ENCODE assay signal across 25 cellular contexts in the genomic region with DNA sequence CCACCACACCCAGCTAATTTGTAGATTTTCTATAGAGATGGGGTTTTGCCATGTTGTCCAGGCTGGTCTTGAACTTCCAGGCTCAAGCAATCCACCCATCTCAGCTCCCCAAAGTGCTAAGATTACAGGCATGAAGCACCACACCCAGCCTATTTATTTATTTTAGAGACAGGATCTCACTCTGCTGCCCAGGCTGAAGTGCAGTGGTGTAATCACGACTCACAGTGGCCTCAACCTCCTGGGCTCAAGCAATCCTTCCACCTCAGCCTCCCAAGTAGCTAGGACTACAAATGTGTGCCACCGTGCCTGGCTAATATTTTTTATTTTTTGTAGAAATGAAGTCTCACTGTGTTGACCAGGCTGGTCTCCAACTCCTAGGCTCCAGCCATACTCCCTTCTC. TPM values are rescaled to one million over a fixed set of nuclear protein-coding genes. Genes with fewer than 3 reads are reported as not detected.
DNase-seq lines count a peak whose midpoint lies in the region; ATAC-seq, FAIRE-seq and TF ChIP-seq lines count a peak whose summit lies in the region.
"Had no signal": no experiment of that assay in that cellular context is flagged by ENCODE, and none has a peak within 500 bp of the region (broad histone marks: within the 10 kb centered on the region; RNA-seq: fewer than 3 reads in every experiment).

No MANE protein-coding gene starts in this region.

- no peak overlapping the region for H4K91ac ChIP-seq in H9 (ENCODE audit: insufficient read length, low read depth, low read length)

- no peak overlapping the region for H4K8ac ChIP-seq in H9 (replicated peaks; ENCODE audit: insufficient read length, low read depth, low read length)

- H3K9ac ChIP-seq in H9 (ENCODE audit: extremely low read depth, insufficient read length, low read length): no peak overlapping the region
- H3K9ac ChIP-seq: BLaER1 had no signal

- no peak for TF ChIP-seq CTCF in H9 (conservative IDR thresholded peaks at IDR 0.05)
- no peak for TF ChIP-seq CTCF in HEK293 (tag by site-specific recombination; IDR thresholded peaks at IDR 0.05)
- no peak for TF ChIP-seq CTCF in progenitor cell of endocrine pancreas (IDR thresholded peaks at IDR 0.05; ENCODE audit: unreplicated experiment)

- H3K4me1 ChIP-seq in H9 (ENCODE audit: insufficient read depth, low read length) (peaks cover 7% of the 10 kb centered on the region), HEK293 (ENCODE audit: control insufficient read depth, insufficient read depth, low read length) (peaks cover 11% of the 10 kb centered on the region)

- no peak overlapping the region for H3K4me3 ChIP-seq in HEK293 (ENCODE audit: low read depth, low read length)
- H3K4me3 ChIP-seq: BLaER1, GM12878 had no signal

- no peaks in the 10 kb centered on the region; a peak in 1 of 5 replicates for H3K9me3 Mint-ChIP-seq in H9
- no peaks in the 10 kb centered on the region for H3K9me3 Mint-ChIP-seq in progenitor cell of endocrine pancreas (ENCODE audit: low read depth)
- H3K9me3 Mint-ChIP-seq: CD4-positive, CD25-positive, alpha-beta regulatory T cell; CD8-positive, alpha-beta memory T cell had no signal

- no peak overlapping the region for H2AFZ ChIP-seq in H9 (ENCODE audit: low read length)

- H2BK15ac ChIP-seq in H9 (ENCODE audit: low read depth, low read length): no peak overlapping the region

- WGBS in H9 (ENCODE audit: extremely low coverage, insufficient read length, low lambda C conversion rate): no CpG with 5 or more reads among the region's 2 CpGs

- H3K4me1 Mint-ChIP-seq in H9 (peaks cover 42 to 53% of the 10 kb centered on the region in 2 experiments), progenitor cell of endocrine pancreas (ENCODE audit: low read depth) (peaks cover 16% of the 10 kb centered on the region)
- H3K4me1 Mint-ChIP-seq: CD4-positive, alpha-beta memory T cell; CD4-positive, CD25-positive, alpha-beta regulatory T cell; CD8-positive, alpha-beta memory T cell had no signal

- no peaks in the 10 kb centered on the region for H3K27me3 ChIP-seq in H9 (ENCODE audit: insufficient read depth, low read length)
- H3K27me3 ChIP-seq: BE2C, BLaER1 had no signal

- DNase-seq in H9 (no peak), progenitor cell of endocrine pancreas (ENCODE audit: low spot score, unreplicated experiment) (no peak), GM12891 (ENCODE audit: insufficient read length, low spot score) (no peak)
- no peak for DNase-seq in stimulated activated naive CD8-positive, alpha-beta T cell treated with anti-CD3 and anti-CD28 coated beads, Interleukin-15, Interleukin-2, amounts not matched to agents 100 U/mL and 50 U/mL, for 24 hours
- DNase-seq: 8988T; ACHN; BE2C; C1 segment of cervical spinal cord; CD4-positive, alpha-beta memory T cell; CD4-positive, CD25-positive, alpha-beta regulatory T cell; CD8-positive, alpha-beta memory T cell; COR-L47; DMS 273 treated with DMSO at 0.1 percent for 48 hours; DMS153; DMS53; DMS79; DND-41; EL; GDM1 had no signal

- H3K79me1 ChIP-seq in H9 (ENCODE audit: insufficient read depth, low read depth, low read length, poor library complexity, severe bottlenecking): no peaks in the 10 kb centered on the region

- H3K9me3 ChIP-seq in H9 (ENCODE audit: control insufficient read depth, low read depth, low read length) (no peaks in the 10 kb centered on the region), HEK293 (ENCODE audit: control insufficient read depth, insufficient read depth, low read depth, low read length) (no peaks in the 10 kb centered on the region)
- H3K9me3 ChIP-seq: BE2C, BLaER1 had no signal

- H3K27me3 Mint-ChIP-seq in H9 (ENCODE audit: low read depth) (no peaks in the 10 kb centered on the region; the same call in 1 of the 2 replicates), progenitor cell of endocrine pancreas (no peaks in the 10 kb centered on the region)

- H3T11ph ChIP-seq in H9 (ENCODE audit: low read length): no peak overlapping the region

- H4K20me1 ChIP-seq in H9 (ENCODE audit: control insufficient read depth, insufficient read depth, insufficient read length): peaks cover 3% of the 10 kb centered on the region
- H4K20me1 ChIP-seq: BLaER1 had no signal

- H3K4me3 Mint-ChIP-seq in H9: no peak overlapping the region
- no peak overlapping the region for H3K4me3 Mint-ChIP-seq in progenitor cell of endocrine pancreas (ENCODE audit: low read depth)
- H3K4me3 Mint-ChIP-seq: CD14-positive monocyte; CD4-positive, alpha-beta memory T cell; CD8-positive, alpha-beta memory T cell had no signal

- POLR2A ChIA-PET in HEK293 (lab: Yijun Ruan, JAX): interaction anchor here (1.9 kb wide), 1 partner anchor 13 kb away, joined by 9 read pairs; no protein-coding TSS in a partner anchor

- no peak overlapping the region for H2BK20ac ChIP-seq in H9 (ENCODE audit: low read depth, low read length, poor library complexity, severe bottlenecking)

- FAIRE-seq in GM12891 (lab: Jason Lieb, UNC): no peak
- FAIRE-seq: A204.1, GM12878, GM19239 had no signal

- no peaks in the 10 kb centered on the region for H3K36me3 ChIP-seq in HEK293 (ENCODE audit: control insufficient read depth in 2 of 2, insufficient read depth in 1 of 2, low read length in 2 of 2)
- H3K36me3 ChIP-seq: BE2C, BLaER1 had no signal

- H2AK5ac ChIP-seq in H9 (ENCODE audit: insufficient read length, low read length): no peak overlapping the region

- H4K5ac ChIP-seq in H9 (ENCODE audit: insufficient read length, low read depth, low read length): no peak overlapping the region

- H3K4me2 ChIP-seq in H9 (ENCODE audit: insufficient read depth, insufficient read length, low read length): no peak overlapping the region
- H3K4me2 ChIP-seq: BLaER1 had no signal

- no peaks in the 10 kb centered on the region for H3K79me2 ChIP-seq in H9 (ENCODE audit: insufficient read depth, low read length)

- peaks cover 0 to 6% (median 0%) of the 10 kb centered on the region in 3 experiments; a peak in 2 of 7 replicates for H3K36me3 Mint-ChIP-seq in H9 (ENCODE audit: insufficient read depth in 1 of 3, low read depth in 3 of 3)
- H3K36me3 Mint-ChIP-seq in progenitor cell of endocrine pancreas (ENCODE audit: insufficient read depth): no peaks in the 10 kb centered on the region
- H3K36me3 Mint-ChIP-seq: CD4-positive, alpha-beta memory T cell; CD8-positive, alpha-beta memory T cell had no signal

- TF ChIP-seq POLR2A in GM12891 (IDR thresholded peaks at IDR 0.05; ENCODE audit: low read depth, low read length): no peak

- no peak for ATAC-seq in stimulated activated naive CD8-positive, alpha-beta T cell treated with anti-CD3 and anti-CD28 coated beads, Interleukin-15, Interleukin-2, amounts not matched to agents 100 U/mL and 50 U/mL, for 24 hours
- ATAC-seq: GM12878 had no signal

- H3K27ac ChIP-seq in H9 (ENCODE audit: insufficient read length, low read depth, low read length) (no peak overlapping the region), HEK293 (ENCODE audit: extremely low read depth, low read depth, low read length) (no peak overlapping the region)
- H3K27ac ChIP-seq: BLaER1 had no signal

- H3K14ac ChIP-seq in H9 (ENCODE audit: insufficient read depth, low read length): no peak overlapping the region

- H3K27ac Mint-ChIP-seq in H9 (peak overlapping the region in 2 of 3 experiments; percentile 65 to 74; a peak in 3 of 7 replicates), progenitor cell of endocrine pancreas (peak overlapping the region; percentile 38)
- H3K27ac Mint-ChIP-seq: CD4-positive, alpha-beta memory T cell; CD4-positive, CD25-positive, alpha-beta regulatory T cell had no signal

- no peaks in the 10 kb centered on the region for H3K23me2 ChIP-seq in H9 (ENCODE audit: insufficient read length, low read depth, low read length, poor library complexity, severe bottlenecking)

- no peak overlapping the region for H3K18ac ChIP-seq in H9 (ENCODE audit: insufficient read length, low read depth, low read length)

- H2BK5ac ChIP-seq in H9 (ENCODE audit: insufficient read length, low read length): no peak overlapping the region

- H3K56ac ChIP-seq in H9 (ENCODE audit: insufficient read length, low read depth, low read length): no peak overlapping the region

- no peak overlapping the region for H3K4ac ChIP-seq in H9 (ENCODE audit: low read depth, low read length)

- no peak overlapping the region for H2BK120ac ChIP-seq in H9 (ENCODE audit: low read depth, low read length, poor library complexity, severe bottlenecking)

- no peak overlapping the region for H2BK12ac ChIP-seq in H9 (ENCODE audit: insufficient read length, low read depth, low read length)

- CTCF ChIA-PET in HEK293 (lab: Yijun Ruan, JAX): interaction anchor here (0.7 to 1.2 kb wide), 3 partner anchors 59 to 131 kb away, joined by 3 to 8 read pairs (median 5); no protein-coding TSS in a partner anchor

- H3K23ac ChIP-seq in H9 (ENCODE audit: insufficient read length, low read depth, low read length): no peak overlapping the region

TF ChIP-seq in HEK293, 187 proteins besides CTCF, POLR2A, EP300 and RAD21 (continues in another document):
- TF ChIP-seq ZNF121 (tag by site-specific recombination; IDR thresholded peaks at IDR 0.05) (peak; percentile 85), ZNF112 (tag by site-specific recombination; IDR thresholded peaks at IDR 0.05) (no peak), ZFHX2 (tag by site-specific recombination; conservative IDR thresholded peaks at IDR 0.05) (no peak)

TF ChIP-seq in GM12891, 5 proteins besides CTCF, POLR2A, EP300 and RAD21:
- TF ChIP-seq TAF1 (IDR thresholded peaks at IDR 0.05; ENCODE audit: low read depth, low read length): no peak
- TF ChIP-seq POU2F2 (IDR thresholded peaks at IDR 0.05; ENCODE audit: low read depth, low read length): no peak
- no peak for TF ChIP-seq PAX5 (IDR thresholded peaks at IDR 0.05; ENCODE audit: insufficient read depth, low read length, severe bottlenecking)
- TF ChIP-seq POLR2AphosphoS5 (IDR thresholded peaks at IDR 0.05; ENCODE audit: low read depth, low read length): no peak
- TF ChIP-seq SPI1 (IDR thresholded peaks at IDR 0.05; ENCODE audit: low read depth, low read length): no peak

RNA-seq across cellular contexts. Expression of gene FRAT2, which starts 6.9 kb away (rescaled TPM):
- total RNA-seq in H9 (2021): 128 and 129 TPM in 2 replicates
- 37.7 and 38.7 TPM in 2 replicates for total RNA-seq in progenitor cell of endocrine pancreas
- 1.2 TPM for polyA plus RNA-seq in GM12891 (2012; ENCODE audit: low read depth, missing spikeins)

RNA-seq across cellular contexts. Expression of gene FRAT1, which starts 22.3 kb away (rescaled TPM):
- 7.3 and 8.1 TPM in 2 replicates for total RNA-seq in H9 (2021)
- 15.7 and 16.7 TPM in 2 replicates for total RNA-seq in progenitor cell of endocrine pancreas
- 0.12 TPM for polyA plus RNA-seq in GM12891 (2012; ENCODE audit: low read depth, missing spikeins)

RNA-seq across cellular contexts. Expression of gene ARHGAP19, which starts 49.0 kb away (rescaled TPM):
- total RNA-seq in H9 (2021) (30.5 and 33.2 TPM in 2 replicates), progenitor cell of endocrine pancreas (20.4 and 21.1 TPM in 2 replicates)
- polyA plus RNA-seq in GM12891 (2012; ENCODE audit: low read depth, missing spikeins): 15.2 TPM

RNA-seq across cellular contexts. Expression of gene RRP12, which starts 59.7 kb away (rescaled TPM):
- 71.6 and 83.0 TPM in 2 replicates for total RNA-seq in H9 (2021)
- total RNA-seq in progenitor cell of endocrine pancreas: 33.5 and 36.6 TPM in 2 replicates
- polyA plus RNA-seq in GM12891 (2012; ENCODE audit: low read depth, missing spikeins): 17.2 TPM
